8 cellular contexts compared by ENCODE assay signal in genomic region chr3:123884258-123884831, GRCh38. TPM values are rescaled to one million over a fixed set of nuclear protein-coding genes. Genes with fewer than 3 reads are reported as not detected.
DNase-seq lines count a peak whose midpoint lies in the region; ATAC-seq and TF ChIP-seq lines count a peak whose summit lies in the region.

Gene MYLK, minus strand, starts transcription at chr3:123884332. Its CDS starts 90,491 bp downstream, at chr3:123793841.

- POLR2A ChIA-PET in activated CD8-positive, alpha-beta T cell treated with anti-CD3 and anti-CD28 coated beads for 36 hours (lab: Charles Lee), result no interaction called here
- POLR2A ChIA-PET in naive thymus-derived CD8-positive, alpha-beta T cell (lab: Charles Lee), result no interaction called here

- DNase-seq in SIG-M5 treated with dmso at 0.1 percent for 504 hours (lab: John Stamatoyannopoulos, UW; ENCODE audit: unreplicated experiment) (peak; percentile 75), SIG-M5 (lab: John Stamatoyannopoulos, UW) (no peak), NCI-H2196 (lab: John Stamatoyannopoulos, UW; ENCODE audit: unreplicated experiment) (peak; percentile 91), fibroblast of the conjunctiva (ENCODE audit: low read depth) (peak; percentile 30), tibial artery (peak; percentile 74 to 91)
- peak; percentile 67 for DNase-seq in activated CD8-positive, alpha-beta T cell treated with anti-CD3 and anti-CD28 coated beads for 36 hours
- DNase-seq in naive thymus-derived CD8-positive, alpha-beta T cell, result peak in 1 of 10 donors; percentile 23

- H3K4me3 Mint-ChIP-seq in activated CD8-positive, alpha-beta T cell treated with anti-CD3 and anti-CD28 coated beads for 36 hours, result peak within 1 kb of the TSS; percentile 71
- peak within 1 kb of the TSS; percentile 60 to 81 (median 76) for H3K4me3 Mint-ChIP-seq in naive thymus-derived CD8-positive, alpha-beta T cell

- H3K4me3 ChIP-seq in tibial artery, result peak within 1 kb of the TSS; percentile 73 to 79

- H3K4me1 Mint-ChIP-seq in activated CD8-positive, alpha-beta T cell treated with anti-CD3 and anti-CD28 coated beads for 36 hours (ENCODE audit: low read depth), result peaks cover 11% of the 10 kb centered on the region
- peaks cover 4 to 19% (median 16%) of the 10 kb centered on the region in 4 donors for H3K4me1 Mint-ChIP-seq in naive thymus-derived CD8-positive, alpha-beta T cell

- peaks cover 0 to 31% (median 13%) of the 10 kb centered on the region in 4 donors for H3K4me1 ChIP-seq in tibial artery

- no peaks in the 10 kb centered on the region for H3K9me3 Mint-ChIP-seq in activated CD8-positive, alpha-beta T cell treated with anti-CD3 and anti-CD28 coated beads for 36 hours
- peaks cover 0 to 5% (median 0%) of the 10 kb centered on the region in 9 donors for H3K9me3 Mint-ChIP-seq in naive thymus-derived CD8-positive, alpha-beta T cell

- H3K9me3 ChIP-seq in tibial artery, result no peaks in the 10 kb centered on the region

- CTCF ChIA-PET in activated CD8-positive, alpha-beta T cell treated with anti-CD3 and anti-CD28 coated beads for 36 hours (lab: Charles Lee), result interaction anchor here (0.8 kb wide), 1 partner anchor 10 kb away, joined by 3 read pairs; no protein-coding TSS in a partner anchor

- H3K27ac ChIP-seq in tibial artery, result peak within 1 kb of the TSS; percentile 78 to 83

- H3K36me3 ChIP-seq in tibial artery, result no peaks in the 10 kb centered on the region

- no peaks in the 10 kb centered on the region for H3K27me3 ChIP-seq in tibial artery

- ATAC-seq in HG02852 (IDR thresholded peaks at IDR 0.05; ENCODE audit: unreplicated experiment), result peak; percentile 85
- peak; percentile 95 for ATAC-seq in activated CD8-positive, alpha-beta T cell treated with anti-CD3 and anti-CD28 coated beads for 36 hours
- peak; percentile 38 to 66 for ATAC-seq in naive thymus-derived CD8-positive, alpha-beta T cell

- H3K27ac Mint-ChIP-seq in activated CD8-positive, alpha-beta T cell treated with anti-CD3 and anti-CD28 coated beads for 36 hours, result no peak within 1 kb of the TSS
- H3K27ac Mint-ChIP-seq in naive thymus-derived CD8-positive, alpha-beta T cell, result peak within 1 kb of the TSS in 1 of 10 donors; percentile 69

- intact Hi-C loops in activated CD8-positive, alpha-beta T cell treated with anti-CD3 and anti-CD28 coated beads for 36 hours (cut with micrococcal nuclease), result no loop called here
- intact Hi-C loops in tibial artery (cut with DNase I; ENCODE audit: low total_unique reads), result no loop called here

- no peaks in the 10 kb centered on the region for H3K36me3 Mint-ChIP-seq in activated CD8-positive, alpha-beta T cell treated with anti-CD3 and anti-CD28 coated beads for 36 hours (ENCODE audit: low read depth)
- no peaks in the 10 kb centered on the region for H3K36me3 Mint-ChIP-seq in naive thymus-derived CD8-positive, alpha-beta T cell

- TF ChIP-seq CTCF in activated CD8-positive, alpha-beta T cell treated with anti-CD3 and anti-CD28 coated beads for 36 hours (IDR thresholded peaks at IDR 0.05), result no peak
- no peak for TF ChIP-seq CTCF in tibial artery (IDR thresholded peaks at IDR 0.05)

- peaks cover 50% of the 10 kb centered on the region for H3K27me3 Mint-ChIP-seq in activated CD8-positive, alpha-beta T cell treated with anti-CD3 and anti-CD28 coated beads for 36 hours
- peaks cover 28 to 71% (median 58%) of the 10 kb centered on the region in 5 donors for H3K27me3 Mint-ChIP-seq in naive thymus-derived CD8-positive, alpha-beta T cell

RNA-seq across cellular contexts. Expression of gene MYLK, which starts in this region (rescaled TPM):
- total RNA-seq in activated CD8-positive, alpha-beta T cell treated with anti-CD3 and anti-CD28 coated beads for 36 hours, result under 1 TPM in 1 of 2 experiments, not detected in 1; 0.34 TPM
- total RNA-seq in naive thymus-derived CD8-positive, alpha-beta T cell, result not detected
- under 1 TPM; 0.02 to 0.16 (median 0.10) TPM for polyA plus RNA-seq in naive thymus-derived CD8-positive, alpha-beta T cell

Comparison
In these comparisons a context has a peak if more than half of its experiments do, and no peak if none do; other contexts are left out.
1. Peak in DNase-seq and ATAC-seq in activated CD8-positive, alpha-beta T cell treated with anti-CD3 and anti-CD28 coated beads for 36 hours; RNA of the gene not detected or under 1 TPM.
2. Peak in ATAC-seq in naive thymus-derived CD8-positive, alpha-beta T cell; RNA of the gene not detected or under 1 TPM.